In the genomic region with DNA sequence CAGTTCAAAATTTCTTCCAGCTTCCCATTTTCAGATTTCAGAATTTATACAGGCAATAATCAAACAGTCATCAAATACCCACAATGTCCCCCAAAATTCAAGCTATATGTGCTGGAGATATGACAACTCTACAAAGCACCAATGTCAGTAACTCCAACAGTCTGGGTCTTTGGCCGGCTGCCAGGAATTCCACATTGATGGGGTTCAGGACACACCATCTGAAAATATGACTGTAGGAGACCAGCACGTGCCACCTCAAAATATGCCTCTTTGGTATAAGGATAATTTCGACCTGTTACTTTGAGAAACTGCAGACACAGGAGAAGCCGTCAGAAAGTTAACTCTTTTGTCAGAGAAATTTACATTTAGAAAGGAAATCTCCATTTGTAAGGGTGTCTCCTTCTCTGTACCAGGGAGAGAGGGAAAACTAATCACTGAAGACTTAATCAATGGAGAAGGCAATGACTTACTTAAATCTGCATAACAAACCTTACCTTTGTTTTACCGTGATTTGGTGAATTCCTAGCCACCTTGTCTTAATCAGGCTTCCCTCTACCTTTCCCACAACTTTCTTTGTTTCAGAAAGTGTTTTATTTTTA, we compare ENCODE assay signal across 1 cellular context.
A peak's percentile ranks its signal among the peaks of the same experiment; 100 is the strongest.
TF ChIP-seq lines count a peak whose summit lies in the region.

No MANE protein-coding gene starts in this region.

TF ChIP-seq in WTC11, 78 proteins besides CTCF, POLR2A, EP300 and RAD21 (continued from another document):
- TF ChIP-seq, protein P1, sequence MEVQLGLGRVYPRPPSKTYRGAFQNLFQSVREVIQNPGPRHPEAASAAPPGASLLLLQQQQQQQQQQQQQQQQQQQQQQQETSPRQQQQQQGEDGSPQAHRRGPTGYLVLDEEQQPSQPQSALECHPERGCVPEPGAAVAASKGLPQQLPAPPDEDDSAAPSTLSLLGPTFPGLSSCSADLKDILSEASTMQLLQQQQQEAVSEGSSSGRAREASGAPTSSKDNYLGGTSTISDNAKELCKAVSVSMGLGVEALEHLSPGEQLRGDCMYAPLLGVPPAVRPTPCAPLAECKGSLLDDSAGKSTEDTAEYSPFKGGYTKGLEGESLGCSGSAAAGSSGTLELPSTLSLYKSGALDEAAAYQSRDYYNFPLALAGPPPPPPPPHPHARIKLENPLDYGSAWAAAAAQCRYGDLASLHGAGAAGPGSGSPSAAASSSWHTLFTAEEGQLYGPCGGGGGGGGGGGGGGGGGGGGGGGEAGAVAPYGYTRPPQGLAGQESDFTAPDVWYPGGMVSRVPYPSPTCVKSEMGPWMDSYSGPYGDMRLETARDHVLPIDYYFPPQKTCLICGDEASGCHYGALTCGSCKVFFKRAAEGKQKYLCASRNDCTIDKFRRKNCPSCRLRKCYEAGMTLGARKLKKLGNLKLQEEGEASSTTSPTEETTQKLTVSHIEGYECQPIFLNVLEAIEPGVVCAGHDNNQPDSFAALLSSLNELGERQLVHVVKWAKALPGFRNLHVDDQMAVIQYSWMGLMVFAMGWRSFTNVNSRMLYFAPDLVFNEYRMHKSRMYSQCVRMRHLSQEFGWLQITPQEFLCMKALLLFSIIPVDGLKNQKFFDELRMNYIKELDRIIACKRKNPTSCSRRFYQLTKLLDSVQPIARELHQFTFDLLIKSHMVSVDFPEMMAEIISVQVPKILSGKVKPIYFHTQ (CRISPR knock-in tag; IDR thresholded peaks at IDR 0.05): no peak
- TF ChIP-seq NR3C1 (CRISPR knock-in tag; conservative IDR thresholded peaks at IDR 0.05; ENCODE audit: low read depth): no peak
- TF ChIP-seq USF2 (CRISPR knock-in tag; IDR thresholded peaks at IDR 0.05): peak; percentile 56
- TF ChIP-seq USF1 (CRISPR knock-in tag; IDR thresholded peaks at IDR 0.05): peak; percentile 41; the same call in 1 of the 2 replicates
- TF ChIP-seq NFE2L1 (CRISPR knock-in tag; IDR thresholded peaks at IDR 0.05): peak; percentile 48; the same call in 1 of the 2 replicates
TF ChIP-seq in WTC11: peak in this region for 4.
